ENCODE assay signal across 1 cellular context in the genomic region with DNA sequence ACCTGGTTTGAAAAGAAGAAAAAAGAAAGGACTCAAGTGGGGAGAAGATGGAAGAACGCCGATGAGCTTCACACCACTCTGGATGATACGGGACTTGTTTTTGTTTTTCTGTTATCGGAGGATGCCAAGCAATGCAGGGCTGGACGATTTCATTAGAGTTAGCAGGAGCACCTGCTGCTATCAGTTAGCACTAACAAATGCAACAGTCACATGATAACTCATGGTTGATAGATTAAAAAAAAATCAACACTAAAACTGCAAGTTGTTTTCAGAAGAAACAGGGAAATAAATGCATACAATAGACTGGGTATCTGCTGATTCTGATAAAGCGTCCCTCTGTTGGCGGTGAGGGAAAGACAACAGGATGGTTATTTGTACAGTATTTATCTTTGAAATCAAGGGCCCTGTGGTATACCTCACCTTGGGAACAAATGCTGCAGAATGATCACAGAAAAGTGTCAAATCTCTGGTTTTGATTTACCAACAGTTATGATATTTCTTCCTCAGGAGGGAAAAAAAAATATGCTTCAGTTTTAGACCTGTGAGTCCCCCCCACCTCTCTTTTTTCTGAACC.
TF ChIP-seq lines count a peak whose summit lies in the region.

No MANE protein-coding gene starts in this region.

TF ChIP-seq in H1, 55 proteins besides CTCF, POLR2A, EP300 and RAD21:
- no peak for TF ChIP-seq POU5F1 (IDR thresholded peaks at IDR 0.05; ENCODE audit: low read depth, low read length)
- TF ChIP-seq KDM4A (IDR thresholded peaks at IDR 0.05; ENCODE audit: low read depth, low read length, severe bottlenecking) = no peak
- no peak for TF ChIP-seq YY1 (IDR thresholded peaks at IDR 0.05; ENCODE audit: low read depth, low read length)
- TF ChIP-seq ATF3 (IDR thresholded peaks at IDR 0.05; ENCODE audit: insufficient read depth, low read depth, low read length) = no peak
- TF ChIP-seq RFX5 (IDR thresholded peaks at IDR 0.05; ENCODE audit: borderline replicate concordance, low read depth, low read length) = no peak
- TF ChIP-seq MAFK (IDR thresholded peaks at IDR 0.05; ENCODE audit: low read depth, low read length) = no peak
- no peak for TF ChIP-seq E2F6 (IDR thresholded peaks at IDR 0.05)
- TF ChIP-seq, protein P1, sequence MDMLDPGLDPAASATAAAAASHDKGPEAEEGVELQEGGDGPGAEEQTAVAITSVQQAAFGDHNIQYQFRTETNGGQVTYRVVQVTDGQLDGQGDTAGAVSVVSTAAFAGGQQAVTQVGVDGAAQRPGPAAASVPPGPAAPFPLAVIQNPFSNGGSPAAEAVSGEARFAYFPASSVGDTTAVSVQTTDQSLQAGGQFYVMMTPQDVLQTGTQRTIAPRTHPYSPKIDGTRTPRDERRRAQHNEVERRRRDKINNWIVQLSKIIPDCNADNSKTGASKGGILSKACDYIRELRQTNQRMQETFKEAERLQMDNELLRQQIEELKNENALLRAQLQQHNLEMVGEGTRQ (IDR thresholded peaks at IDR 0.05; ENCODE audit: low read length) = no peak
- no peak for TF ChIP-seq BACH1 (IDR thresholded peaks at IDR 0.05; ENCODE audit: low read length)
- no peak for TF ChIP-seq RXRA (IDR thresholded peaks at IDR 0.05; ENCODE audit: insufficient read depth, low read depth, low read length)
- no peak for TF ChIP-seq KDM1A (IDR thresholded peaks at IDR 0.05; ENCODE audit: borderline replicate concordance, low read length)
- no peak for TF ChIP-seq CBX5 (IDR thresholded peaks at IDR 0.05; ENCODE audit: low read depth, low read length)
- no peak for TF ChIP-seq CHD1 (IDR thresholded peaks at IDR 0.05; ENCODE audit: low read depth, low read length)
- TF ChIP-seq SP1 (IDR thresholded peaks at IDR 0.05; ENCODE audit: low read depth, low read length) = no peak
- no peak for TF ChIP-seq GTF2F1 (IDR thresholded peaks at IDR 0.05; ENCODE audit: borderline replicate concordance, low read depth, low read length)
- no peak for TF ChIP-seq ZNF274 (IDR thresholded peaks at IDR 0.05; ENCODE audit: borderline replicate concordance, extremely low read depth, low read length)
- no peak for TF ChIP-seq RBBP5 (IDR thresholded peaks at IDR 0.05; ENCODE audit: borderline replicate concordance, low read depth, low read length)
- TF ChIP-seq POLR2AphosphoS5 (IDR thresholded peaks at IDR 0.05; ENCODE audit: low read depth, low read length) = no peak
- TF ChIP-seq GABPA (IDR thresholded peaks at IDR 0.05; ENCODE audit: borderline replicate concordance, insufficient read depth, low read length) = no peak
